Comparison of ENCODE assay signal across 2 cellular contexts in the genomic region with DNA sequence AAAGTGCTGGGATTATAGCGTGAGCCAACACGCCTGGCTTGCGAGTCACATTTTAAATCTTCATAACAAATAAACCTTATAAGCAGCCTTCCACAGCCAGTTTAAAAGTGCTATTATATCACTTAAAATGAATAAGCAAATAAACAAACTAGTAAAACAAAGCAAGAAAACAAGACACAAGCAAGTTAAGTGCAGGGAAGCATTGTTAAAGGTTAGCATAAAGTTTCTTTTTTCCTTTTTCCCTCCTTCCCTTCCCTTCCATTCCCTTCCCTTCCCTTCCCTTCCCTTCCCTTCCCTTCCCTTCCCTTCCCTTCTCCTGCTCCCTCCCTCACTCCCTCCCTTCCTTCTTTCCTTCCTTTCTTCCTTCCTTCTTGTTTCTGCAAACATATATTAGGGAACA.
TF ChIP-seq lines count a peak whose summit lies in the region.

No MANE protein-coding gene starts in this region.

TF ChIP-seq in HepG2, 621 proteins besides CTCF, POLR2A, EP300 and RAD21 (continued from another document):
- TF ChIP-seq, protein P1, sequence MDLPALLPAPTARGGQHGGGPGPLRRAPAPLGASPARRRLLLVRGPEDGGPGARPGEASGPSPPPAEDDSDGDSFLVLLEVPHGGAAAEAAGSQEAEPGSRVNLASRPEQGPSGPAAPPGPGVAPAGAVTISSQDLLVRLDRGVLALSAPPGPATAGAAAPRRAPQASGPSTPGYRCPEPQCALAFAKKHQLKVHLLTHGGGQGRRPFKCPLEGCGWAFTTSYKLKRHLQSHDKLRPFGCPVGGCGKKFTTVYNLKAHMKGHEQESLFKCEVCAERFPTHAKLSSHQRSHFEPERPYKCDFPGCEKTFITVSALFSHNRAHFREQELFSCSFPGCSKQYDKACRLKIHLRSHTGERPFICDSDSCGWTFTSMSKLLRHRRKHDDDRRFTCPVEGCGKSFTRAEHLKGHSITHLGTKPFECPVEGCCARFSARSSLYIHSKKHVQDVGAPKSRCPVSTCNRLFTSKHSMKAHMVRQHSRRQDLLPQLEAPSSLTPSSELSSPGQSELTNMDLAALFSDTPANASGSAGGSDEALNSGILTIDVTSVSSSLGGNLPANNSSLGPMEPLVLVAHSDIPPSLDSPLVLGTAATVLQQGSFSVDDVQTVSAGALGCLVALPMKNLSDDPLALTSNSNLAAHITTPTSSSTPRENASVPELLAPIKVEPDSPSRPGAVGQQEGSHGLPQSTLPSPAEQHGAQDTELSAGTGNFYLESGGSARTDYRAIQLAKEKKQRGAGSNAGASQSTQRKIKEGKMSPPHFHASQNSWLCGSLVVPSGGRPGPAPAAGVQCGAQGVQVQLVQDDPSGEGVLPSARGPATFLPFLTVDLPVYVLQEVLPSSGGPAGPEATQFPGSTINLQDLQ (CRISPR knock-in tag; IDR thresholded peaks at IDR 0.05), result no peak

TF ChIP-seq in K562, 482 proteins besides CTCF, POLR2A, EP300 and RAD21 (continued from another document):
- TF ChIP-seq, protein P2, sequence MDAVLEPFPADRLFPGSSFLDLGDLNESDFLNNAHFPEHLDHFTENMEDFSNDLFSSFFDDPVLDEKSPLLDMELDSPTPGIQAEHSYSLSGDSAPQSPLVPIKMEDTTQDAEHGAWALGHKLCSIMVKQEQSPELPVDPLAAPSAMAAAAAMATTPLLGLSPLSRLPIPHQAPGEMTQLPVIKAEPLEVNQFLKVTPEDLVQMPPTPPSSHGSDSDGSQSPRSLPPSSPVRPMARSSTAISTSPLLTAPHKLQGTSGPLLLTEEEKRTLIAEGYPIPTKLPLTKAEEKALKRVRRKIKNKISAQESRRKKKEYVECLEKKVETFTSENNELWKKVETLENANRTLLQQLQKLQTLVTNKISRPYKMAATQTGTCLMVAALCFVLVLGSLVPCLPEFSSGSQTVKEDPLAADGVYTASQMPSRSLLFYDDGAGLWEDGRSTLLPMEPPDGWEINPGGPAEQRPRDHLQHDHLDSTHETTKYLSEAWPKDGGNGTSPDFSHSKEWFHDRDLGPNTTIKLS (IDR thresholded peaks at IDR 0.05; ENCODE audit: borderline replicate concordance, low read depth), result no peak
- peak; percentile 30 for TF ChIP-seq HNRNPK (IDR thresholded peaks at IDR 0.05; ENCODE audit: low read depth, low read length, poor library complexity, severe bottlenecking)
- no peak for TF ChIP-seq EP400 (IDR thresholded peaks at IDR 0.05)
- peak; percentile 30 for TF ChIP-seq PCBP2 (IDR thresholded peaks at IDR 0.05; ENCODE audit: low read depth, low read length, poor library complexity, severe bottlenecking)
- TF ChIP-seq CHCHD3 (CRISPR knock-in tag; IDR thresholded peaks at IDR 0.05), result no peak
